In the genomic region with DNA sequence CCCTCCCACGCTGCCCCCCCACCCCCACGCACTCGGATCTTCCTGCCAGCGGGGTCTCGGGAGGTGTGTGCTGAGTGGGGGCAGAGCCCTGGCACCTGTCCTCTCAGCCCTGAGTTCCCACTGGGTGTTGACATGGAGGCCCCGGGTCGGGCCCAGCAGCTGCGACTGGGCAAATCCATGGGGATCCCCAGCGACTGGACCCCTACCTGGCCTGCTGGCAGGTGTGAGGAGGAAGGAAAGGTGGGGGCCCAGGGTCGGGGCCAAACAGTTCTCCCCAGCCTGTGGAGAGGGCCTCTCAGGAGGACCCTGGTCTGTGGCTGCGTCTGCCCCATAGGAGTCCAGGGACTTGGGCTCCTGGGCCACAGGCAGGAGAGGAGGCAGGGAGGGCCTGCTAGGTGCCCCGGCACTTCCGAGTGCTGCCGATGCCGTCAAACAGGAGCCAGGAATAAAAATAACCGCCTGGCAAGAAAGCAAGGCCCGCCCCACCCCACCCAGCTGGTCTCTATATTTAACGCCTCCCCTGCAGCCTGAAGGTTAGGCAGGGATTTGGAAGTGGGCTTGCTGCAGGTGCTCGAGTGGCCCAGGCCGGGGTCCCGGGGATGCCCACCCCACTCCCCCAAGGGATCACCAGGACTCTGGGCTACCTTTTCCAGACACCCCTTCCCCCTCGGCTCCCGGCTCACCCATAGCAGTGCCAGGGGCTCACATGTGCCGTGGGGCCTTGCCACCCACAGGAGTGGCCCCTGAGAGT, we compare ENCODE assay signal across 20 cellular contexts.
DNase-seq lines count a peak whose midpoint lies in the region; ATAC-seq lines count a peak whose summit lies in the region.
"Had no signal": no experiment of that assay in that cellular context is flagged by ENCODE, and none has a peak within 500 bp of the region (broad histone marks: within the 10 kb centered on the region; RNA-seq: fewer than 3 reads in every experiment).

No MANE protein-coding gene starts in this region.

- no peak overlapping the region for H3K27ac ChIP-seq in BLaER1
- H3K27ac ChIP-seq: gastroesophageal sphincter, SK-N-MC had no signal

- H3K9ac ChIP-seq in BLaER1: no peak overlapping the region
- H3K9ac ChIP-seq in NT2/D1 (ENCODE audit: insufficient read length, low read depth): peak overlapping the region; percentile 26

- peaks cover 14% of the 10 kb centered on the region; the same call in 1 of the 2 replicates for H3K27me3 ChIP-seq in BLaER1
- peaks cover 19% of the 10 kb centered on the region for H3K27me3 ChIP-seq in NT2/D1 (ENCODE audit: insufficient read depth, insufficient read length)

- ATAC-seq in stimulated activated naive B cell treated with anti-CD40 and anti-IgM and Interleukin-4, amounts not matched to agents 10 μg/mL and 1 μg/mL and 100 μg/mL, for 72 hours (replicated peaks): no peak
- ATAC-seq in HG02973 (IDR thresholded peaks at IDR 0.05; ENCODE audit: unreplicated experiment): no peak
- ATAC-seq: gastroesophageal sphincter; naive thymus-derived CD4-positive, alpha-beta T cell; PC-3 had no signal

- H4K20me1 ChIP-seq in BLaER1: peaks cover 29% of the 10 kb centered on the region

- DNase-seq in NT2/D1 (ENCODE audit: low read depth, low spot score) (no peak), islet precursor cell (peak; percentile 46)
- no peak for DNase-seq in stimulated activated naive B cell treated with anti-CD40 and anti-IgM and Interleukin-4, amounts not matched to agents 10 μg/mL and 1 μg/mL and 100 μg/mL, for 72 hours
- DNase-seq in activated T-cell treated with anti-CD3 and anti-CD28 coated beads, Interleukin-2, amount 50 U/mL, for 1 hour: no peak
- DNase-seq: ACHN; activated CD4-positive, alpha-beta T cell treated with anti-CD3 and anti-CD28 coated beads for 1 hour; activated gamma-delta T cell treated with Interleukin-2 at 50 U/mL for 16 hours; cortex of kidney; MM.1S; naive thymus-derived CD4-positive, alpha-beta T cell; NCI-H2081 treated with DMSO at 0.1 percent for 48 hours; NCI-H526 treated with DMSO at 0.1 percent for 48 hours; PC-3; T1000 had no signal

- peaks cover 7 to 20% of the 10 kb centered on the region in 2 donors for H3K4me1 Mint-ChIP-seq in stimulated activated naive B cell treated with anti-CD40 and anti-IgM and Interleukin-4, amounts not matched to agents 10 μg/mL and 1 μg/mL and 100 μg/mL, for 72 hours

- H3K4me2 ChIP-seq in BLaER1: peak overlapping the region; percentile 97

- H3K9me3 ChIP-seq in BLaER1 (peaks cover 14% of the 10 kb centered on the region), NT2/D1 (ENCODE audit: insufficient read depth, low read length) (peaks cover 8% of the 10 kb centered on the region; the same call in 1 of the 2 replicates)

- H3K27me3 Mint-ChIP-seq in stimulated activated naive B cell treated with anti-CD40 and anti-IgM and Interleukin-4, amounts not matched to agents 10 μg/mL and 1 μg/mL and 100 μg/mL, for 72 hours: peaks cover 19 to 34% of the 10 kb centered on the region in 2 donors

- no peak overlapping the region for H3K27ac Mint-ChIP-seq in stimulated activated naive B cell treated with anti-CD40 and anti-IgM and Interleukin-4, amounts not matched to agents 10 μg/mL and 1 μg/mL and 100 μg/mL, for 72 hours
- H3K27ac Mint-ChIP-seq: CD8-positive, alpha-beta memory T cell; naive thymus-derived CD4-positive, alpha-beta T cell had no signal

- H3K4me3 Mint-ChIP-seq in stimulated activated naive B cell treated with anti-CD40 and anti-IgM and Interleukin-4, amounts not matched to agents 10 μg/mL and 1 μg/mL and 100 μg/mL, for 72 hours: peak overlapping the region in 1 of 2 donors; percentile 13

- peaks cover 0 to 3% of the 10 kb centered on the region in 2 donors for H3K36me3 Mint-ChIP-seq in stimulated activated naive B cell treated with anti-CD40 and anti-IgM and Interleukin-4, amounts not matched to agents 10 μg/mL and 1 μg/mL and 100 μg/mL, for 72 hours

- no peak overlapping the region for H3K4me3 ChIP-seq in BLaER1
- H3K4me3 ChIP-seq in NT2/D1 (ENCODE audit: insufficient read length, low read depth): no peak overlapping the region
- H3K4me3 ChIP-seq: lung had no signal

- H3K36me3 ChIP-seq in BLaER1: peaks cover 6% of the 10 kb centered on the region
- peaks cover 13% of the 10 kb centered on the region for H3K36me3 ChIP-seq in NT2/D1 (ENCODE audit: insufficient read depth, insufficient read length, low read length)
- H3K36me3 ChIP-seq: gastroesophageal sphincter had no signal

- H3K4me1 ChIP-seq in BLaER1: peaks cover 76% of the 10 kb centered on the region
- peaks cover 39% of the 10 kb centered on the region for H3K4me1 ChIP-seq in NT2/D1 (ENCODE audit: insufficient read depth, insufficient read length)

- H3K9me3 Mint-ChIP-seq in stimulated activated naive B cell treated with anti-CD40 and anti-IgM and Interleukin-4, amounts not matched to agents 10 μg/mL and 1 μg/mL and 100 μg/mL, for 72 hours: peaks cover 4 to 7% of the 10 kb centered on the region in 2 donors
